ENCODE assay signal across 18 cellular contexts in genomic region chr2:134603966-134604365, GRCh38.
"Had no signal": no experiment of that assay in that cellular context is flagged by ENCODE, and none has a peak within 500 bp of the region (broad histone marks: within the 10 kb centered on the region; RNA-seq: fewer than 3 reads in every experiment).

No MANE protein-coding gene starts in this region.

- H3K4me2 ChIP-seq: hepatocyte had no signal

- DNase-seq: effector memory CD8-positive, alpha-beta T cell; foreskin keratinocyte; head of caudate nucleus; kidney; left colon; naive thymus-derived CD4-positive, alpha-beta T cell; occipital lobe; psoas muscle; small intestine; stimulated activated CD4-positive, alpha-beta T cell treated with anti-CD3 and anti-CD28 coated beads, Interleukin-12 subunit alpha, Interleukin-12 subunit beta, amount 100 ng/mL, for 4 hours; stimulated activated naive CD4-positive, alpha-beta T cell; stomach; substantia nigra; transverse colon had no signal

- H3K27me3 ChIP-seq: foreskin keratinocyte, hepatocyte, right atrium auricular region, stomach, transverse colon had no signal

- H3K4me1 ChIP-seq: foreskin keratinocyte, parathyroid adenoma, psoas muscle, right atrium auricular region, stomach, transverse colon had no signal

- H3K4me3 ChIP-seq: hepatocyte, psoas muscle, right atrium auricular region, stomach, thoracic aorta, transverse colon had no signal

- H3K27ac ChIP-seq: foreskin keratinocyte, hepatocyte, parathyroid adenoma, psoas muscle, right atrium auricular region, stomach, thoracic aorta, transverse colon had no signal

- H3K9ac ChIP-seq: parathyroid adenoma had no signal

- ATAC-seq: effector memory CD8-positive, alpha-beta T cell; foreskin keratinocyte; left colon; naive thymus-derived CD4-positive, alpha-beta T cell; psoas muscle had no signal

- H2AFZ ChIP-seq: hepatocyte, parathyroid adenoma had no signal

- FAIRE-seq: kidney, small intestine had no signal

- H3K36me3 ChIP-seq: right atrium auricular region, stomach, thoracic aorta, transverse colon had no signal

- H3K9me3 ChIP-seq: psoas muscle, right atrium auricular region, stomach, thoracic aorta, transverse colon had no signal

- H3K79me2 ChIP-seq: hepatocyte, parathyroid adenoma had no signal
